In genomic region chr20:37295595-37295994, GRCh38 we compare ENCODE assay signal across 1 cellular context.
TF ChIP-seq lines count a peak whose summit lies in the region.

No MANE protein-coding gene starts in this region.

TF ChIP-seq in endothelial cell of umbilical vein, 7 proteins besides CTCF, POLR2A, EP300 and RAD21:
- TF ChIP-seq EZH2 (IDR thresholded peaks at IDR 0.05; ENCODE audit: borderline replicate concordance, low read depth, low read length, severe bottlenecking) (no peak), POLR2AphosphoS5 (IDR thresholded peaks at IDR 0.05; ENCODE audit: insufficient read depth, low read depth, low read length) (no peak), JUN (IDR thresholded peaks at IDR 0.05; ENCODE audit: borderline replicate concordance, insufficient read depth, insufficient read length, low read depth) (no peak), MAX (IDR thresholded peaks at IDR 0.05; ENCODE audit: insufficient read depth, insufficient read length) (no peak), FOS (IDR thresholded peaks at IDR 0.05; ENCODE audit: borderline replicate concordance, insufficient read depth, low read length) (no peak), MYC (IDR thresholded peaks at IDR 0.05; ENCODE audit: low read depth, low read length) (no peak), GATA2 (IDR thresholded peaks at IDR 0.05; ENCODE audit: insufficient read depth, insufficient read length, low read depth, low read length) (no peak)
TF ChIP-seq in endothelial cell of umbilical vein: peak in this region for 0.
